ENCODE assay signal across 9 cellular contexts in genomic region chr5:640461-641330, GRCh38.
"Had no signal": no experiment of that assay in that cellular context is flagged by ENCODE, and none has a peak within 500 bp of the region (broad histone marks: within the 10 kb centered on the region; RNA-seq: fewer than 3 reads in every experiment).

No MANE protein-coding gene starts in this region.

- H3K27me3 ChIP-seq: right atrium auricular region had no signal

- FAIRE-seq: TTC549 had no signal

- DNase-seq: activated CD4-positive, alpha-beta memory T cell treated with anti-CD3 and anti-CD28 coated beads for 36 hours; activated CD4-positive, alpha-beta T cell treated with anti-CD3 and anti-CD28 coated beads for 36 hours; activated naive CD4-positive, alpha-beta T cell treated with anti-CD3 and anti-CD28 coated beads, Interleukin-2, amount 50 U/mL, for 16 hours; activated T-cell treated with anti-CD3 and anti-CD28 coated beads, Interleukin-2, amount 50 U/mL, for 4 hours; effector memory CD4-positive, alpha-beta T cell; occipital lobe had no signal

- H3K27ac ChIP-seq: right atrium auricular region, SK-N-MC had no signal

- ATAC-seq: activated CD4-positive, alpha-beta T cell treated with anti-CD3 and anti-CD28 coated beads for 36 hours; activated T-cell treated with anti-CD3 and anti-CD28 coated beads, Interleukin-2, amount 50 U/mL, for 4 hours had no signal

- H3K4me1 ChIP-seq: right atrium auricular region had no signal

- H3K4me3 ChIP-seq: right atrium auricular region, SK-N-MC had no signal
